Comparison of ENCODE assay signal across 1 cellular context in genomic region chr16:75148311-75149195, GRCh38.
A peak's percentile ranks its signal among the peaks of the same experiment; 100 is the strongest.
TF ChIP-seq lines count a peak whose summit lies in the region.

TSS of gene ZFP1 (plus strand) at chr16:75148524. CDS start at chr16:75152952, 4,428 bp downstream.

TF ChIP-seq in GM12878, 131 proteins besides CTCF, POLR2A, EP300 and RAD21 (continued from another document and continues in another):
- TF ChIP-seq, protein P1, sequence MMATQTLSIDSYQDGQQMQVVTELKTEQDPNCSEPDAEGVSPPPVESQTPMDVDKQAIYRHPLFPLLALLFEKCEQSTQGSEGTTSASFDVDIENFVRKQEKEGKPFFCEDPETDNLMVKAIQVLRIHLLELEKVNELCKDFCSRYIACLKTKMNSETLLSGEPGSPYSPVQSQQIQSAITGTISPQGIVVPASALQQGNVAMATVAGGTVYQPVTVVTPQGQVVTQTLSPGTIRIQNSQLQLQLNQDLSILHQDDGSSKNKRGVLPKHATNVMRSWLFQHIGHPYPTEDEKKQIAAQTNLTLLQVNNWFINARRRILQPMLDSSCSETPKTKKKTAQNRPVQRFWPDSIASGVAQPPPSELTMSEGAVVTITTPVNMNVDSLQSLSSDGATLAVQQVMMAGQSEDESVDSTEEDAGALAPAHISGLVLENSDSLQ (IDR thresholded peaks at IDR 0.05): peak; percentile 35; the same call in 1 of the 2 replicates
- TF ChIP-seq BACH1 (IDR thresholded peaks at IDR 0.05; ENCODE audit: borderline replicate concordance) (peak; percentile 70), MYB (IDR thresholded peaks at IDR 0.05; ENCODE audit: borderline replicate concordance, low read depth, low read length) (no peak), SMAD5 (IDR thresholded peaks at IDR 0.05; ENCODE audit: low read depth) (peak; percentile 77; the same call in 1 of the 2 replicates), GATAD2B (conservative IDR thresholded peaks at IDR 0.05; ENCODE audit: low read depth) (peak; percentile 96), CREB1 (IDR thresholded peaks at IDR 0.05; ENCODE audit: low read depth) (peak; percentile 60; the same call in 1 of the 2 replicates), NRF1 (conservative IDR thresholded peaks at IDR 0.05; ENCODE audit: low read depth, low read length) (peak; percentile 42; the same call in 1 of the 2 replicates), ZNF24 (IDR thresholded peaks at IDR 0.05) (no peak), IKZF2 (IDR thresholded peaks at IDR 0.05) (peak in 1 of 2 experiments; percentile 31; a peak in 1 of 4 replicates), SMARCA5 (IDR thresholded peaks at IDR 0.05) (peak; percentile 61; the same call in 1 of the 2 replicates), EGR1 (IDR thresholded peaks at IDR 0.05; ENCODE audit: borderline replicate concordance in 1 of 2, low read depth in 2 of 2, low read length in 2 of 2) (peak in 1 of 2 experiments; percentile 87; a peak in 2 of 3 replicates), RCOR1 (conservative IDR thresholded peaks at IDR 0.05; ENCODE audit: low read depth, low read length) (no peak), MAX (IDR thresholded peaks at IDR 0.05; ENCODE audit: low read depth, low read length) (no peak), JUND (IDR thresholded peaks at IDR 0.05; ENCODE audit: low read depth, low read length) (0 out of 2 replicates have a peak, but pooled peaks have one; percentile 22), ZBTB4 (CRISPR knock-in tag; IDR thresholded peaks at IDR 0.05) (no peak), HSF1 (IDR thresholded peaks at IDR 0.05; ENCODE audit: low read depth, low read length) (no peak), CEBPB (IDR thresholded peaks at IDR 0.05; ENCODE audit: borderline replicate concordance in 1 of 2, low read depth in 2 of 2, low read length in 2 of 2) (no peak), REST (IDR thresholded peaks at IDR 0.05; ENCODE audit: low read depth, low read length) (no peak), STAT3 (IDR thresholded peaks at IDR 0.05; ENCODE audit: low read depth, low read length) (no peak), CBX5 (IDR thresholded peaks at IDR 0.05; ENCODE audit: low read depth) (peak; percentile 38; the same call in 1 of the 2 replicates), TARDBP (IDR thresholded peaks at IDR 0.05; ENCODE audit: borderline replicate concordance) (peak; percentile 63; the same call in 1 of the 2 replicates), ZZZ3 (IDR thresholded peaks at IDR 0.05; ENCODE audit: control insufficient read depth, insufficient read length, low read depth) (no peak), NBN (IDR thresholded peaks at IDR 0.05) (peak; percentile 78; the same call in 1 of the 2 replicates), POLR2AphosphoS2 (IDR thresholded peaks at IDR 0.05; ENCODE audit: low read depth, low read length) (0 out of 2 replicates have a peak, but pooled peaks have one; percentile 60), ZNF384 (IDR thresholded peaks at IDR 0.05; ENCODE audit: borderline replicate concordance, low read depth, low read length) (no peak), RB1 (IDR thresholded peaks at IDR 0.05; ENCODE audit: borderline replicate concordance) (peak; percentile 83; the same call in 1 of the 2 replicates), ZBTB11 (CRISPR knock-in tag; IDR thresholded peaks at IDR 0.05) (no peak), TBL1XR1 (IDR thresholded peaks at IDR 0.05; ENCODE audit: low read depth, low read length) (no peak), FOS (IDR thresholded peaks at IDR 0.05; ENCODE audit: borderline replicate concordance, extremely low read depth, insufficient read length) (no peak), IKZF1 (conservative IDR thresholded peaks at IDR 0.05) (peak; percentile 91), RBBP5 (conservative IDR thresholded peaks at IDR 0.05) (no peak), CHD4 (IDR thresholded peaks at IDR 0.05) (no peak), PAX5 (IDR thresholded peaks at IDR 0.05; ENCODE audit: borderline replicate concordance, low read depth, low read length) (peak; percentile 46; the same call in 1 of the 2 replicates), SIN3A (IDR thresholded peaks at IDR 0.05; ENCODE audit: low read depth, low read length) (no peak; the same call in 1 of the 2 replicates), SIX5 (IDR thresholded peaks at IDR 0.05; ENCODE audit: low read depth, low read length, severe bottlenecking) (peak; percentile 83), SUZ12 (IDR thresholded peaks at IDR 0.05; ENCODE audit: unreplicated experiment) (no peak), EZH2 (IDR thresholded peaks at IDR 0.05; ENCODE audit: borderline replicate concordance, control insufficient read depth, low read depth, low read length) (no peak), NR2F1 (conservative IDR thresholded peaks at IDR 0.05) (peak; percentile 88), NKRF (conservative IDR thresholded peaks at IDR 0.05) (peak; percentile 81), IRF3 (IDR thresholded peaks at IDR 0.05) (peak; percentile 53; the same call in 1 of the 2 replicates), SMC3 (IDR thresholded peaks at IDR 0.05; ENCODE audit: borderline replicate concordance, low read length) (no peak), BMI1 (IDR thresholded peaks at IDR 0.05; ENCODE audit: borderline replicate concordance) (no peak), RAD51 (IDR thresholded peaks at IDR 0.05) (no peak), RUNX3 (IDR thresholded peaks at IDR 0.05; ENCODE audit: low read length) (peak; percentile 58), CREM (IDR thresholded peaks at IDR 0.05; ENCODE audit: low read depth) (peak; percentile 56; the same call in 1 of the 2 replicates)
- TF ChIP-seq, protein P2, sequence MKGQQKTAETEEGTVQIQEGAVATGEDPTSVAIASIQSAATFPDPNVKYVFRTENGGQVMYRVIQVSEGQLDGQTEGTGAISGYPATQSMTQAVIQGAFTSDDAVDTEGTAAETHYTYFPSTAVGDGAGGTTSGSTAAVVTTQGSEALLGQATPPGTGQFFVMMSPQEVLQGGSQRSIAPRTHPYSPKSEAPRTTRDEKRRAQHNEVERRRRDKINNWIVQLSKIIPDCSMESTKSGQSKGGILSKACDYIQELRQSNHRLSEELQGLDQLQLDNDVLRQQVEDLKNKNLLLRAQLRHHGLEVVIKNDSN (IDR thresholded peaks at IDR 0.05; ENCODE audit: borderline replicate concordance, extremely low read length, insufficient read depth, low read depth, low read length): no peak
